2 cellular contexts compared by ENCODE assay signal in genomic region chr6:77463881-77464867, GRCh38.
TF ChIP-seq lines count a peak whose summit lies in the region.

No MANE protein-coding gene starts in this region.

TF ChIP-seq in HEK293, 187 proteins besides CTCF, POLR2A, EP300 and RAD21 (continues in another document):
- TF ChIP-seq ZFP3 (tag by site-specific recombination; IDR thresholded peaks at IDR 0.05; ENCODE audit: low read depth) (no peak), ZNF677 (tag by site-specific recombination; IDR thresholded peaks at IDR 0.05) (no peak), ZNF354C (tag by site-specific recombination; IDR thresholded peaks at IDR 0.05; ENCODE audit: borderline replicate concordance, low read depth) (no peak), ZNF548 (tag by site-specific recombination; IDR thresholded peaks at IDR 0.05) (no peak), ZEB2 (tag by site-specific recombination; IDR thresholded peaks at IDR 0.05) (no peak), ZSCAN16 (tag by site-specific recombination; IDR thresholded peaks at IDR 0.05) (no peak), ZNF555 (tag by site-specific recombination; conservative IDR thresholded peaks at IDR 0.05) (no peak), ZNF394 (tag by site-specific recombination; IDR thresholded peaks at IDR 0.05; ENCODE audit: borderline replicate concordance) (peak; percentile 34; the same call in 1 of the 2 replicates), ZNF350 (tag by site-specific recombination; IDR thresholded peaks at IDR 0.05) (no peak), ZNF121 (tag by site-specific recombination; IDR thresholded peaks at IDR 0.05) (no peak), ZNF211 (tag by site-specific recombination; IDR thresholded peaks at IDR 0.05; ENCODE audit: low read depth) (no peak), ZBTB17 (tag by site-specific recombination; IDR thresholded peaks at IDR 0.05) (peak; percentile 37; the same call in 1 of the 2 replicates), ZBTB7A (tag by site-specific recombination; IDR thresholded peaks at IDR 0.05; ENCODE audit: low read depth) (no peak), BCL11A (tag by site-specific recombination; IDR thresholded peaks at IDR 0.05; ENCODE audit: low read depth) (no peak), ZXDB (tag by site-specific recombination; IDR thresholded peaks at IDR 0.05) (no peak), MEIS1 (CRISPR knock-in tag; IDR thresholded peaks at IDR 0.05; ENCODE audit: borderline replicate concordance) (no peak), ZNF416 (tag by site-specific recombination; IDR thresholded peaks at IDR 0.05) (no peak), GLI4 (tag by site-specific recombination; IDR thresholded peaks at IDR 0.05) (no peak), ZNF670 (tag by site-specific recombination; IDR thresholded peaks at IDR 0.05; ENCODE audit: low read depth) (no peak), ZNF37A (tag by site-specific recombination; IDR thresholded peaks at IDR 0.05) (no peak), ZFP69B (tag by site-specific recombination; IDR thresholded peaks at IDR 0.05) (no peak), ZNF112 (tag by site-specific recombination; IDR thresholded peaks at IDR 0.05) (no peak), ZNF274 (IDR thresholded peaks at IDR 0.05; ENCODE audit: low read length) (no peak), ZNF274 (tag by site-specific recombination; IDR thresholded peaks at IDR 0.05; ENCODE audit: borderline replicate concordance) (no peak), ZNF362 (tag by site-specific recombination; IDR thresholded peaks at IDR 0.05) (no peak), SP7 (tag by site-specific recombination; IDR thresholded peaks at IDR 0.05) (0 out of 2 replicates have a peak, but pooled peaks have one; percentile 17), KLF1 (tag by site-specific recombination; IDR thresholded peaks at IDR 0.05) (peak; percentile 47; the same call in 1 of the 2 replicates), ZSCAN23 (tag by site-specific recombination; IDR thresholded peaks at IDR 0.05) (no peak), KLF9 (tag by site-specific recombination; IDR thresholded peaks at IDR 0.05; ENCODE audit: low read depth) (peak; percentile 32; the same call in 1 of the 2 replicates), ZNF624 (tag by site-specific recombination; IDR thresholded peaks at IDR 0.05) (no peak), ZNF747 (tag by site-specific recombination; IDR thresholded peaks at IDR 0.05) (no peak), ZBTB8A (tag by site-specific recombination; IDR thresholded peaks at IDR 0.05) (no peak; the same call in 1 of the 2 replicates), ZBTB48 (tag by site-specific recombination; IDR thresholded peaks at IDR 0.05) (peak; percentile 29; the same call in 1 of the 2 replicates)
- TF ChIP-seq, protein P1, sequence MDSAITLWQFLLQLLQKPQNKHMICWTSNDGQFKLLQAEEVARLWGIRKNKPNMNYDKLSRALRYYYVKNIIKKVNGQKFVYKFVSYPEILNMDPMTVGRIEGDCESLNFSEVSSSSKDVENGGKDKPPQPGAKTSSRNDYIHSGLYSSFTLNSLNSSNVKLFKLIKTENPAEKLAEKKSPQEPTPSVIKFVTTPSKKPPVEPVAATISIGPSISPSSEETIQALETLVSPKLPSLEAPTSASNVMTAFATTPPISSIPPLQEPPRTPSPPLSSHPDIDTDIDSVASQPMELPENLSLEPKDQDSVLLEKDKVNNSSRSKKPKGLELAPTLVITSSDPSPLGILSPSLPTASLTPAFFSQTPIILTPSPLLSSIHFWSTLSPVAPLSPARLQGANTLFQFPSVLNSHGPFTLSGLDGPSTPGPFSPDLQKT (IDR thresholded peaks at IDR 0.05; ENCODE audit: borderline replicate concordance, low read depth, low read length): no peak
- TF ChIP-seq, protein P2, sequence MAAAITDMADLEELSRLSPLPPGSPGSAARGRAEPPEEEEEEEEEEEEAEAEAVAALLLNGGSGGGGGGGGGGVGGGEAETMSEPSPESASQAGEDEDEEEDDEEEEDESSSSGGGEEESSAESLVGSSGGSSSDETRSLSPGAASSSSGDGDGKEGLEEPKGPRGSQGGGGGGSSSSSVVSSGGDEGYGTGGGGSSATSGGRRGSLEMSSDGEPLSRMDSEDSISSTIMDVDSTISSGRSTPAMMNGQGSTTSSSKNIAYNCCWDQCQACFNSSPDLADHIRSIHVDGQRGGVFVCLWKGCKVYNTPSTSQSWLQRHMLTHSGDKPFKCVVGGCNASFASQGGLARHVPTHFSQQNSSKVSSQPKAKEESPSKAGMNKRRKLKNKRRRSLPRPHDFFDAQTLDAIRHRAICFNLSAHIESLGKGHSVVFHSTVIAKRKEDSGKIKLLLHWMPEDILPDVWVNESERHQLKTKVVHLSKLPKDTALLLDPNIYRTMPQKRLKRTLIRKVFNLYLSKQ (tag by site-specific recombination; IDR thresholded peaks at IDR 0.05; ENCODE audit: borderline replicate concordance): no peak
- TF ChIP-seq, protein P3, sequence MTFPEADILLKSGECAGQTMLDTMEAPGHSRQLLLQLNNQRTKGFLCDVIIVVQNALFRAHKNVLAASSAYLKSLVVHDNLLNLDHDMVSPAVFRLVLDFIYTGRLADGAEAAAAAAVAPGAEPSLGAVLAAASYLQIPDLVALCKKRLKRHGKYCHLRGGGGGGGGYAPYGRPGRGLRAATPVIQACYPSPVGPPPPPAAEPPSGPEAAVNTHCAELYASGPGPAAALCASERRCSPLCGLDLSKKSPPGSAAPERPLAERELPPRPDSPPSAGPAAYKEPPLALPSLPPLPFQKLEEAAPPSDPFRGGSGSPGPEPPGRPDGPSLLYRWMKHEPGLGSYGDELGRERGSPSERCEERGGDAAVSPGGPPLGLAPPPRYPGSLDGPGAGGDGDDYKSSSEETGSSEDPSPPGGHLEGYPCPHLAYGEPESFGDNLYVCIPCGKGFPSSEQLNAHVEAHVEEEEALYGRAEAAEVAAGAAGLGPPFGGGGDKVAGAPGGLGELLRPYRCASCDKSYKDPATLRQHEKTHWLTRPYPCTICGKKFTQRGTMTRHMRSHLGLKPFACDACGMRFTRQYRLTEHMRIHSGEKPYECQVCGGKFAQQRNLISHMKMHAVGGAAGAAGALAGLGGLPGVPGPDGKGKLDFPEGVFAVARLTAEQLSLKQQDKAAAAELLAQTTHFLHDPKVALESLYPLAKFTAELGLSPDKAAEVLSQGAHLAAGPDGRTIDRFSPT (tag by site-specific recombination; IDR thresholded peaks at IDR 0.05): no peak

TF ChIP-seq in GM12878, 131 proteins besides CTCF, POLR2A, EP300 and RAD21:
- TF ChIP-seq LARP7 (IDR thresholded peaks at IDR 0.05): no peak
- TF ChIP-seq CHD1 (IDR thresholded peaks at IDR 0.05; ENCODE audit: low read depth, low read length): no peak
- TF ChIP-seq GATAD2B (conservative IDR thresholded peaks at IDR 0.05; ENCODE audit: low read depth): peak; percentile 43; the same call in 1 of the 2 replicates
- TF ChIP-seq BHLHE40 (IDR thresholded peaks at IDR 0.05; ENCODE audit: borderline replicate concordance in 1 of 2, low read depth in 2 of 2, low read length in 1 of 2): 0 out of 4 replicates have a peak, but pooled peaks of 1 of the 2 experiments have one; percentile 14
- no peak for TF ChIP-seq SUPT20H (IDR thresholded peaks at IDR 0.05; ENCODE audit: borderline replicate concordance, control insufficient read depth, low read depth, low read length)
